Comparison of ENCODE assay signal across 8 cellular contexts in genomic region chr13:109790951-109791605, GRCh38. TPM values are rescaled to one million over a fixed set of nuclear protein-coding genes. Genes with fewer than 3 reads are reported as not detected.
DNase-seq lines count a peak whose midpoint lies in the region; ATAC-seq and TF ChIP-seq lines count a peak whose summit lies in the region.

No MANE protein-coding gene starts in this region.

- no peak overlapping the region for H3K4me3 Mint-ChIP-seq in endothelial cell (ENCODE audit: unreplicated experiment)

- no peaks in the 10 kb centered on the region for H3K9me3 Mint-ChIP-seq in endothelial cell (ENCODE audit: unreplicated experiment)

- H3K36me3 Mint-ChIP-seq in endothelial cell (ENCODE audit: low read depth, unreplicated experiment): no peaks in the 10 kb centered on the region

- no peak overlapping the region for H3K4me3 ChIP-seq in aorta (ENCODE audit: low read length in 2 of 2)

- no peak overlapping the region for H3K27ac Mint-ChIP-seq in endothelial cell (ENCODE audit: unreplicated experiment)

- H3K9me3 ChIP-seq in aorta (ENCODE audit: control insufficient read depth, low read length): no peaks in the 10 kb centered on the region

- no peaks in the 10 kb centered on the region for H3K36me3 ChIP-seq in aorta (ENCODE audit: control insufficient read depth in 1 of 2, insufficient read depth in 2 of 2, low read length in 1 of 2)

- TF ChIP-seq CTCF in GM10248 (IDR thresholded peaks at IDR 0.05; ENCODE audit: control extremely low read depth, extremely low read depth, low read depth, missing control alignments): peak; percentile 10
- TF ChIP-seq CTCF in endothelial cell (IDR thresholded peaks at IDR 0.05; ENCODE audit: unreplicated experiment): no peak

- peaks cover 0 to 3% of the 10 kb centered on the region in 2 donors for H3K4me1 ChIP-seq in aorta (ENCODE audit: control insufficient read depth in 1 of 2, insufficient read depth in 2 of 2, low read length in 2 of 2)

- in situ Hi-C loops in ACHN (cut with HindIII; ENCODE audit: low pct_ligation_motif_present, low pct_unique_long_range_greater_than_20kb, low sequenced_read_pairs): no loop called here

- DNase-seq in ACHN: peak; percentile 44
- no peak for DNase-seq in GM10248 (ENCODE audit: extremely low spot score)
- DNase-seq in NCI-H2171 (lab: John Stamatoyannopoulos, UW): peak; percentile 65
- peak; percentile 35 for DNase-seq in activated CD4-positive, alpha-beta T cell treated with anti-CD3 and anti-CD28 coated beads, Interleukin-2, amount 50 U/mL, for 1 hour
- peak; percentile 67 for DNase-seq in iris pigment epithelial cell (ENCODE audit: low read depth)
- no peak for DNase-seq in aorta
- no peak for DNase-seq in endothelial cell (ENCODE audit: low spot score)
- DNase-seq in 8988T: no peak

- no peaks in the 10 kb centered on the region for H3K27me3 ChIP-seq in aorta (ENCODE audit: control insufficient read depth in 1 of 2, insufficient read depth in 2 of 2, low read length in 1 of 2)

- no peaks in the 10 kb centered on the region for H3K4me1 Mint-ChIP-seq in endothelial cell (ENCODE audit: unreplicated experiment)

- POLR2A ChIA-PET in GM10248 (lab: Yijun Ruan, JAX): no interaction called here

- no peak for ATAC-seq in aorta (ENCODE audit: low FRiP score)

- H3K27me3 Mint-ChIP-seq in endothelial cell (ENCODE audit: unreplicated experiment): no peaks in the 10 kb centered on the region

- H3K27ac ChIP-seq in aorta (ENCODE audit: low read depth in 1 of 2, low read length in 2 of 2): no peak overlapping the region

- intact Hi-C loops in aorta (cut with DNase I): loop anchor here in 1 of 2 donors (2.0 to 5.0 kb wide), 2 partner anchors 318 to 829 kb away; no protein-coding TSS in a partner anchor

- CTCF ChIA-PET in GM10248 (lab: Yijun Ruan, JAX): no interaction called here

- 70 to 71% methylated on average over 7 of the region's 7 CpGs for WGBS in aorta, 2 donors

RNA-seq across cellular contexts. Expression of gene IRS2, which starts 4.7 kb away (rescaled TPM):
- 10 to 100 TPM; 15.8 to 31.2 TPM for total RNA-seq in aorta
- polyA plus RNA-seq in aorta: 1 to 10 TPM; 2.5 to 8.1 TPM
- 16.4 TPM for total RNA-seq in endothelial cell (ENCODE audit: unreplicated experiment)

Comparison
In these comparisons a context has a peak if more than half of its experiments do, and no peak if none do; other contexts are left out.
1. DNase-seq: peak in ACHN (single experiment), NCI-H2171 (single experiment), activated CD4-positive, alpha-beta T cell treated with anti-CD3 and anti-CD28 coated beads, Interleukin-2, amount 50 U/mL, for 1 hour (single experiment) and iris pigment epithelial cell (single experiment); none in GM10248 (single experiment), aorta (0 of 2), endothelial cell (single experiment) and 8988T (single experiment).